In genomic region chr7:159012353-159013069, GRCh38 we compare ENCODE assay signal across 13 cellular contexts.
DNase-seq lines count a peak whose midpoint lies in the region; ATAC-seq and TF ChIP-seq lines count a peak whose summit lies in the region.
"Had no signal": no experiment of that assay in that cellular context is flagged by ENCODE, and none has a peak within 500 bp of the region (broad histone marks: within the 10 kb centered on the region; RNA-seq: fewer than 3 reads in every experiment).

No MANE protein-coding gene starts in this region.

- intact Hi-C loops in CD8-positive, alpha-beta T cell (cut with DNase I, micrococcal nuclease) = no loop called here

- no peak overlapping the region for H3K27ac Mint-ChIP-seq in CD8-positive, alpha-beta T cell
- H3K27ac Mint-ChIP-seq: activated B cell treated with CpG ODN at 0.5 μM for 24 hours; activated naive CD4-positive, alpha-beta T cell treated with anti-CD3 and anti-CD28 coated beads, Interleukin-2, amount 50 U/mL, for 24 hours; mesothelial cell of epicardium had no signal

- H3K36me3 Mint-ChIP-seq in CD8-positive, alpha-beta T cell = no peaks in the 10 kb centered on the region
- H3K36me3 Mint-ChIP-seq: activated naive CD4-positive, alpha-beta T cell treated with anti-CD3 and anti-CD28 coated beads, Interleukin-2, amount 50 U/mL, for 24 hours; mesothelial cell of epicardium had no signal

- peak overlapping the region; percentile 28 for H2AFZ ChIP-seq in hepatocyte

- H3K4me3 Mint-ChIP-seq in CD8-positive, alpha-beta T cell = no peak overlapping the region
- H3K4me3 Mint-ChIP-seq: activated B cell treated with CpG ODN at 0.5 μM for 24 hours; activated naive CD4-positive, alpha-beta T cell treated with anti-CD3 and anti-CD28 coated beads, Interleukin-2, amount 50 U/mL, for 24 hours; mesothelial cell of epicardium had no signal

- peak overlapping the region; percentile 84 for H3K27ac ChIP-seq in hepatocyte
- no peak overlapping the region for H3K27ac ChIP-seq in brain microvascular endothelial cell
- H3K27ac ChIP-seq in CD8-positive, alpha-beta T cell (ENCODE audit: low read depth, low read length) = no peak overlapping the region

- ATAC-seq in GM19463 (IDR thresholded peaks at IDR 0.05; ENCODE audit: unreplicated experiment) = no peak
- no peak for ATAC-seq in CD8-positive, alpha-beta T cell

- in situ Hi-C loops in brain microvascular endothelial cell (cut with HindIII; ENCODE audit: low pct_ligation_motif_present, low sequenced_read_pairs) = no loop called here

- no peaks in the 10 kb centered on the region for H3K27me3 Mint-ChIP-seq in CD8-positive, alpha-beta T cell (ENCODE audit: low read depth)
- H3K27me3 Mint-ChIP-seq: activated B cell treated with CpG ODN at 0.5 μM for 24 hours; activated naive CD4-positive, alpha-beta T cell treated with anti-CD3 and anti-CD28 coated beads, Interleukin-2, amount 50 U/mL, for 24 hours had no signal

- POLR2A ChIA-PET in CD8-positive, alpha-beta T cell (lab: Charles Lee) = no interaction called here

- H3K4me3 ChIP-seq in adipocyte (ENCODE audit: low read length) (no peak overlapping the region), hepatocyte (no peak overlapping the region), skeletal muscle satellite cell (ENCODE audit: low read length) (peak overlapping the region; percentile 52), brain microvascular endothelial cell (ENCODE audit: low read depth, low read length) (no peak overlapping the region)
- H3K4me3 ChIP-seq in CD8-positive, alpha-beta T cell (ENCODE audit: low read depth, low read length) = no peak overlapping the region

- peaks cover 9% of the 10 kb centered on the region for H3K4me1 ChIP-seq in adipocyte (ENCODE audit: control insufficient read depth, insufficient read depth, low read length)
- H3K4me1 ChIP-seq in hepatocyte (ENCODE audit: insufficient read depth) = peaks cover 39% of the 10 kb centered on the region
- H3K4me1 ChIP-seq in skeletal muscle satellite cell (ENCODE audit: control insufficient read depth, insufficient read depth, low read length) = peaks cover 67% of the 10 kb centered on the region
- no peaks in the 10 kb centered on the region for H3K4me1 ChIP-seq in CD8-positive, alpha-beta T cell (ENCODE audit: insufficient read depth, low read length)

- DNase-seq in HT-29 (ENCODE audit: low spot score) (peak; percentile 55), adipocyte (ENCODE audit: low read depth) (peak; percentile 3), hepatocyte (ENCODE audit: low spot score) (peak; percentile 62), brain microvascular endothelial cell (no peak), T-helper 9 cell (no peak)
- no peak for DNase-seq in CD8-positive, alpha-beta T cell
- DNase-seq: activated B cell treated with CpG ODN at 0.5 μM for 24 hours; erythroblast; stimulated activated CD4-positive, alpha-beta T cell treated with anti-CD3 and anti-CD28 coated beads, Interleukin-4, amount 100 ng/mL, for 4 hours had no signal

- H3K4me2 ChIP-seq in hepatocyte (peak overlapping the region; percentile 60), skeletal muscle satellite cell (ENCODE audit: low read length) (peak overlapping the region; percentile 19)

- no peaks in the 10 kb centered on the region for H3K9me3 Mint-ChIP-seq in CD8-positive, alpha-beta T cell
- H3K9me3 Mint-ChIP-seq: activated B cell treated with CpG ODN at 0.5 μM for 24 hours; activated naive CD4-positive, alpha-beta T cell treated with anti-CD3 and anti-CD28 coated beads, Interleukin-2, amount 50 U/mL, for 24 hours; mesothelial cell of epicardium had no signal

- TF ChIP-seq CTCF in hepatocyte (IDR thresholded peaks at IDR 0.05; ENCODE audit: poor library complexity) (no peak), brain microvascular endothelial cell (IDR thresholded peaks at IDR 0.05; ENCODE audit: low read depth, low read length, missing control alignments) (no peak)
- TF ChIP-seq CTCF in CD8-positive, alpha-beta T cell (IDR thresholded peaks at IDR 0.05) = no peak

- no peaks in the 10 kb centered on the region for H3K9me3 ChIP-seq in adipocyte (ENCODE audit: control insufficient read depth, low read length)
- H3K9me3 ChIP-seq in hepatocyte (ENCODE audit: low read depth) = no peaks in the 10 kb centered on the region
- H3K9me3 ChIP-seq in skeletal muscle satellite cell (replicated peaks; ENCODE audit: low read length) = no peaks in the 10 kb centered on the region
- no peaks in the 10 kb centered on the region for H3K9me3 ChIP-seq in CD8-positive, alpha-beta T cell (ENCODE audit: low read length)

- no peaks in the 10 kb centered on the region for H3K9me2 ChIP-seq in hepatocyte (replicated peaks; ENCODE audit: insufficient read depth)

- no peaks in the 10 kb centered on the region for H3K79me2 ChIP-seq in hepatocyte

- no peaks in the 10 kb centered on the region for H4K20me1 ChIP-seq in hepatocyte (ENCODE audit: insufficient read depth, poor library complexity, severe bottlenecking)

- H3K9ac ChIP-seq in adipocyte (ENCODE audit: low read length) (no peak overlapping the region), skeletal muscle satellite cell (ENCODE audit: low read depth, low read length) (no peak overlapping the region)

- peaks cover 13% of the 10 kb centered on the region for H3K27me3 ChIP-seq in adipocyte (replicated peaks; ENCODE audit: control insufficient read depth, insufficient read depth, low read length)
- no peaks in the 10 kb centered on the region for H3K27me3 ChIP-seq in hepatocyte
- peaks cover 24% of the 10 kb centered on the region for H3K27me3 ChIP-seq in skeletal muscle satellite cell (ENCODE audit: control insufficient read depth, insufficient read depth, low read length)
- no peaks in the 10 kb centered on the region for H3K27me3 ChIP-seq in brain microvascular endothelial cell (replicated peaks)
- no peaks in the 10 kb centered on the region for H3K27me3 ChIP-seq in CD8-positive, alpha-beta T cell (ENCODE audit: insufficient read depth, low read length)

- CTCF ChIA-PET in CD8-positive, alpha-beta T cell (lab: Charles Lee) = no interaction called here

- 38% methylated on average over 12 of the region's 12 CpGs for WGBS in hepatocyte (ENCODE audit: low lambda C conversion rate, missing lambda C conversion rate)

- H3K36me3 ChIP-seq in adipocyte (ENCODE audit: control insufficient read depth, insufficient read depth, low read length, severe bottlenecking) = no peaks in the 10 kb centered on the region
- H3K36me3 ChIP-seq in hepatocyte (replicated peaks; ENCODE audit: insufficient read depth, low read depth) = no peaks in the 10 kb centered on the region
- H3K36me3 ChIP-seq in skeletal muscle satellite cell (ENCODE audit: insufficient read depth, low read length) = no peaks in the 10 kb centered on the region
- no peaks in the 10 kb centered on the region for H3K36me3 ChIP-seq in brain microvascular endothelial cell (replicated peaks)
- H3K36me3 ChIP-seq in CD8-positive, alpha-beta T cell (ENCODE audit: insufficient read depth, low read length) = no peaks in the 10 kb centered on the region

- H3K4me1 Mint-ChIP-seq in CD8-positive, alpha-beta T cell (ENCODE audit: low read depth) = peaks cover 2% of the 10 kb centered on the region
- H3K4me1 Mint-ChIP-seq: activated B cell treated with CpG ODN at 0.5 μM for 24 hours had no signal

Comparison
In these comparisons a context has a peak if more than half of its experiments do, and no peak if none do; other contexts are left out.
1. DNase-seq: peak in HT-29 (single experiment), adipocyte (single experiment) and hepatocyte (single experiment); none in brain microvascular endothelial cell (single experiment), CD8-positive, alpha-beta T cell (0 of 7) and T-helper 9 cell (single experiment).